ENCODE assay signal across 8 cellular contexts in the genomic region with DNA sequence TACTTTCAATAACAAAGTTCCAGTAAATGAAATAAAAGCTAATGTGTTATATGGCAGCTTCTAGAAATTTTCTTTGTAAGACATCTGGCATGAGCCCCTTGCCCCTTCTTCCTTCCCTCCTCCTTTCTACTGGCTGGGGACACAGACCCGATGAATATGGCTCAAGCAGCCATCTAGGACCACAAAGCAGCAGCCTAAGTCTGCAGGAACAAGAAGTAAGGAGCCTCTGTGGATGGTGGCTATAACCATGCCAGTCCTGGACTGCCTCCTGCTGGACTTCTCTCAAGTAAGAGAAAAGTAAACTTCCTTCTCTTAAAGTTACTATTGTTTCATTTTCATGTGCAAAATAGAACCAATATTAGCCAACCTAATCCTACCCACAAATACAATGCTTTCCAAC.
DNase-seq lines count a peak whose midpoint lies in the region; ATAC-seq and TF ChIP-seq lines count a peak whose summit lies in the region.

No MANE protein-coding gene starts in this region.

- H3K4me3 ChIP-seq in ascending aorta, result no peak overlapping the region
- no peak overlapping the region for H3K4me3 ChIP-seq in left lung

- peak; percentile 92 for ATAC-seq in left lung
- no peak for ATAC-seq in GM21423 (IDR thresholded peaks at IDR 0.05; ENCODE audit: unreplicated experiment)

- POLR2A ChIA-PET in HEK293T (lab: Yijun Ruan, JAX), result interaction anchor here (0.6 kb wide), 1 partner anchor 42 kb away, joined by 3 read pairs; no protein-coding TSS in a partner anchor

- H3K27me3 ChIP-seq in ascending aorta (no peaks in the 10 kb centered on the region), left lung (no peaks in the 10 kb centered on the region)

- peak; percentile 83 for DNase-seq in Ammon's horn (ENCODE audit: low spot score)
- DNase-seq in HEK293T (ENCODE audit: extremely low spot score), result peak; percentile 26
- no peak for DNase-seq in ascending aorta (ENCODE audit: low spot score in 2 of 2)
- DNase-seq in left lung, result no peak
- no peak for DNase-seq in NCI-H2171 treated with DMSO at 0.1 percent for 48 hours (lab: John Stamatoyannopoulos, UW)
- no peak for DNase-seq in retina
- no peak for DNase-seq in activated CD8-positive, alpha-beta memory T cell treated with anti-CD3 and anti-CD28 coated beads, Interleukin-2, amount 50 U/mL, for 48 hours

- TF ChIP-seq CTCF in ascending aorta (IDR thresholded peaks at IDR 0.05), result peak; percentile 31 to 51 (median 38)
- peak in 1 of 2 donors; percentile 21 for TF ChIP-seq CTCF in left lung (IDR thresholded peaks at IDR 0.05)

- intact Hi-C loops in ascending aorta (cut with DNase I) (loop anchor here (2.0 to 5.0 kb wide), 2 partner anchors 40 to 121 kb away; no protein-coding TSS in a partner anchor), left lung (cut with DNase I) (no loop called here)

- H3K4me1 ChIP-seq in ascending aorta, result peaks cover 0 to 31% of the 10 kb centered on the region in 2 donors
- H3K4me1 ChIP-seq in left lung, result peaks cover 17% of the 10 kb centered on the region in 2 donors

- H3K36me3 ChIP-seq in ascending aorta (no peaks in the 10 kb centered on the region), left lung (no peaks in the 10 kb centered on the region)

- CTCF ChIA-PET in HEK293T (lab: Yijun Ruan, JAX), result interaction anchor here (0.6 to 2.9 kb wide), 7 partner anchors 9 to 113 kb away, joined by 3 to 11 read pairs (median 3); no protein-coding TSS in a partner anchor

- H3K27ac ChIP-seq in ascending aorta (peak overlapping the region; percentile 6 to 43), left lung (peak overlapping the region; percentile 26 to 60)

- H3K9me3 ChIP-seq in ascending aorta (no peaks in the 10 kb centered on the region), left lung (no peaks in the 10 kb centered on the region)

TF ChIP-seq in HEK293T, 16 proteins besides CTCF, POLR2A, EP300 and RAD21:
- no peak for TF ChIP-seq L3MBTL2 (conservative IDR thresholded peaks at IDR 0.05)
- TF ChIP-seq SUZ12 (IDR thresholded peaks at IDR 0.05), result no peak
- TF ChIP-seq NFRKB (IDR thresholded peaks at IDR 0.05), result no peak
- no peak for TF ChIP-seq FOXA1 (IDR thresholded peaks at IDR 0.05)
- TF ChIP-seq BHLHE40 (IDR thresholded peaks at IDR 0.05; ENCODE audit: borderline replicate concordance), result no peak
- no peak for TF ChIP-seq LEF1 (IDR thresholded peaks at IDR 0.05; ENCODE audit: borderline replicate concordance)

Comparison
In these comparisons a context has a peak if more than half of its experiments do, and no peak if none do; other contexts are left out.
1. DNase-seq: peak in Ammon's horn (single experiment) and HEK293T (single experiment); none in ascending aorta (0 of 2), left lung (0 of 2), NCI-H2171 treated with DMSO at 0.1 percent for 48 hours (single experiment), retina (single experiment) and activated CD8-positive, alpha-beta memory T cell treated with anti-CD3 and anti-CD28 coated beads, Interleukin-2, amount 50 U/mL, for 48 hours (single experiment).